12 cellular contexts compared by ENCODE assay signal in genomic region chr6:6694825-6695710, GRCh38.
DNase-seq lines count a peak whose midpoint lies in the region; ATAC-seq and TF ChIP-seq lines count a peak whose summit lies in the region.
"Had no signal": no experiment of that assay in that cellular context is flagged by ENCODE, and none has a peak within 500 bp of the region (broad histone marks: within the 10 kb centered on the region; RNA-seq: fewer than 3 reads in every experiment).

No MANE protein-coding gene starts in this region.

- H3K4me2 ChIP-seq in BLaER1: peak overlapping the region; percentile 95

- ATAC-seq in HG02798 (IDR thresholded peaks at IDR 0.05; ENCODE audit: poor library complexity, unreplicated experiment): no peak
- ATAC-seq in HG03442 (IDR thresholded peaks at IDR 0.05; ENCODE audit: unreplicated experiment): no peak

- H3K4me3 ChIP-seq in BLaER1: no peak overlapping the region
- H3K4me3 ChIP-seq in NB4 (ENCODE audit: low read depth, low read length): no peak overlapping the region
- H3K4me3 ChIP-seq in mucosa of stomach (ENCODE audit: low read length): no peak overlapping the region
- H3K4me3 ChIP-seq: testis had no signal

- no peak for TF ChIP-seq CTCF in NB4 (IDR thresholded peaks at IDR 0.05; ENCODE audit: low read depth, low read length)

- H3K4me1 ChIP-seq in BLaER1 (peaks cover 64% of the 10 kb centered on the region), mucosa of stomach (ENCODE audit: control insufficient read depth, insufficient read depth, low read length) (peaks cover 50% of the 10 kb centered on the region)

- H3K27me3 ChIP-seq in BLaER1: no peaks in the 10 kb centered on the region
- H3K27me3 ChIP-seq in mucosa of stomach (ENCODE audit: control insufficient read depth, insufficient read depth, low read length): no peaks in the 10 kb centered on the region
- H3K27me3 ChIP-seq: testis had no signal

- H3K27ac ChIP-seq in BLaER1: peak overlapping the region; percentile 31
- H3K27ac ChIP-seq: C4-2B had no signal

- no peak overlapping the region for H3K9ac ChIP-seq in BLaER1
- H3K9ac ChIP-seq in mucosa of stomach (ENCODE audit: low read length): peak overlapping the region; percentile 2

- no peaks in the 10 kb centered on the region for H4K20me1 ChIP-seq in BLaER1

- DNase-seq in NB4 (ENCODE audit: low read depth) (peak; percentile 77), erythroblast (lab: John Stamatoyannopoulos, UW) (peak; percentile 62 to 74), MV-4-11 (lab: John Stamatoyannopoulos, UW) (no peak)
- DNase-seq in activated T-cell treated with anti-CD3 and anti-CD28 coated beads, Interleukin-2, amount 50 U/mL, for 1 hour: no peak
- DNase-seq: activated naive CD8-positive, alpha-beta T cell treated with anti-CD3 and anti-CD28 coated beads, Interleukin-2, amount 50 U/mL, for 24 hours; NCI-H1694 treated with DMSO at 0.1 percent for 48 hours; testis had no signal

- TF ChIP-seq POLR2A in NB4 (IDR thresholded peaks at IDR 0.05; ENCODE audit: extremely low read depth, insufficient read length): no peak
- peak; percentile 58 for TF ChIP-seq POLR2A in erythroblast (IDR thresholded peaks at IDR 0.05; ENCODE audit: low read length)

- H3K9me3 ChIP-seq in BLaER1: peaks cover 23% of the 10 kb centered on the region
- no peaks in the 10 kb centered on the region for H3K9me3 ChIP-seq in mucosa of stomach (ENCODE audit: control insufficient read depth, low read length)
- H3K9me3 ChIP-seq: testis had no signal

- peaks cover 25% of the 10 kb centered on the region for H3K36me3 ChIP-seq in BLaER1
- no peaks in the 10 kb centered on the region for H3K36me3 ChIP-seq in mucosa of stomach (ENCODE audit: control insufficient read depth, insufficient read depth, low read length)

Comparison
In these comparisons a context has a peak if more than half of its experiments do, and no peak if none do; other contexts are left out.
1. DNase-seq: peak in NB4 (single experiment) and erythroblast (2 of 2); none in MV-4-11 (single experiment) and activated T-cell treated with anti-CD3 and anti-CD28 coated beads, Interleukin-2, amount 50 U/mL, for 1 hour (single experiment).